ENCODE assay signal across 9 cellular contexts in genomic region chrX:17860179-17860780, GRCh38. TPM values are rescaled to one million over a fixed set of nuclear protein-coding genes. Genes with fewer than 3 reads are reported as not detected.
DNase-seq lines count a peak whose midpoint lies in the region; ATAC-seq, FAIRE-seq and TF ChIP-seq lines count a peak whose summit lies in the region.
"Had no signal": no experiment of that assay in that cellular context is flagged by ENCODE, and none has a peak within 500 bp of the region (broad histone marks: within the 10 kb centered on the region; RNA-seq: fewer than 3 reads in every experiment).

No MANE protein-coding gene starts in this region.

- no peak overlapping the region for H2AK5ac ChIP-seq in IMR-90 (ENCODE audit: low read depth, low read length)

- TF ChIP-seq RAD21 in IMR-90 (IDR thresholded peaks at IDR 0.05; ENCODE audit: low read length), result no peak

- in situ Hi-C loops in IMR-90 (cut with MboI; ENCODE audit: low sequenced_read_pairs), result no loop called here

- no peak overlapping the region for H2BK120ac ChIP-seq in IMR-90 (ENCODE audit: low read depth, low read length)

- H3K36me3 ChIP-seq in ACC112 (ENCODE audit: insufficient read depth, low read length), result no peaks in the 10 kb centered on the region
- no peaks in the 10 kb centered on the region for H3K36me3 ChIP-seq in IMR-90 (ENCODE audit: control insufficient read depth, insufficient read depth, low read length)
- no peaks in the 10 kb centered on the region for H3K36me3 ChIP-seq in ectodermal cell (ENCODE audit: control insufficient read depth, insufficient read depth, low read length)

- H3K27ac Mint-ChIP-seq in naive B cell, result no peak overlapping the region

- POLR2A ChIA-PET in IMR-90 (lab: Charles Lee; ENCODE audit: unreplicated experiment), result no interaction called here

- no peaks in the 10 kb centered on the region for H3K9me1 ChIP-seq in IMR-90 (ENCODE audit: insufficient read depth, low read length)

- no peak for TF ChIP-seq POLR2A in IMR-90 (IDR thresholded peaks at IDR 0.05; ENCODE audit: low read depth, low read length)

- peaks cover 20% of the 10 kb centered on the region for H3K79me2 ChIP-seq in ACC112 (ENCODE audit: control insufficient read depth, insufficient read depth, low read length, unreplicated experiment)

- H2AFZ ChIP-seq in ACC112 (ENCODE audit: low read length, unreplicated experiment) (peak overlapping the region; percentile 84), IMR-90 (replicated peaks; ENCODE audit: low read length, poor library complexity) (peak overlapping the region; percentile 26)

- H2BK20ac ChIP-seq in IMR-90 (ENCODE audit: low read depth, low read length), result no peak overlapping the region

- peaks cover 6% of the 10 kb centered on the region for H3K4me1 ChIP-seq in ACC112 (ENCODE audit: control insufficient read depth, insufficient read depth, low read length, unreplicated experiment)
- H3K4me1 ChIP-seq in IMR-90 (ENCODE audit: control insufficient read depth, insufficient read depth, low read length), result no peaks in the 10 kb centered on the region
- H3K4me1 ChIP-seq in ectodermal cell (ENCODE audit: control insufficient read depth, insufficient read depth, low read length), result peaks cover 8% of the 10 kb centered on the region

- BruUV-seq in IMR-90 (replicated peaks; lab: Mats Ljungman, UMichigan), result no TSS peak

- H3K14ac ChIP-seq in IMR-90 (replicated peaks; ENCODE audit: low read depth, low read length), result no peak overlapping the region

- 48% methylated on average over 25 of the region's 53 CpGs; no CpG with 5 or more reads in 1 of the 2 experiments for WGBS in IMR-90 (ENCODE audit: extremely low coverage in 2 of 2, insufficient read length in 1 of 2), 2 experiments
- 0% methylated on average over 53 of the region's 53 CpGs for WGBS in ectodermal cell, 2 experiments

- H3K79me1 ChIP-seq in IMR-90 (ENCODE audit: low read depth in 1 of 2, low read length in 2 of 2), result no peaks in the 10 kb centered on the region

- H3K27me3 ChIP-seq in ACC112 (ENCODE audit: insufficient read depth, low read length), result peaks cover 50% of the 10 kb centered on the region
- H3K27me3 ChIP-seq in IMR-90 (ENCODE audit: control insufficient read depth, insufficient read depth, low read length), result peaks cover 39% of the 10 kb centered on the region
- peaks cover 69% of the 10 kb centered on the region for H3K27me3 ChIP-seq in ectodermal cell (ENCODE audit: control insufficient read depth, insufficient read depth, low read length, poor library complexity, severe bottlenecking)

- no peak for TF ChIP-seq CTCF in IMR-90 (conservative IDR thresholded peaks at IDR 0.05; ENCODE audit: low read depth, low read length)

- ATAC-seq in IMR-90 (ENCODE audit: low read depth) (peak; percentile 48), naive B cell (ENCODE audit: low read depth in 2 of 2) (no peak), HG03354 (IDR thresholded peaks at IDR 0.05; ENCODE audit: poor library complexity, severe bottlenecking, unreplicated experiment) (no peak), GM18517 (IDR thresholded peaks at IDR 0.05; ENCODE audit: unreplicated experiment) (no peak), HG02642 (IDR thresholded peaks at IDR 0.05; ENCODE audit: poor library complexity, unreplicated experiment) (no peak)
- ATAC-seq: GM12878 had no signal

- no peaks in the 10 kb centered on the region for H3K9me3 ChIP-seq in IMR-90 (ENCODE audit: control insufficient read depth, insufficient read depth, low read length)
- no peaks in the 10 kb centered on the region for H3K9me3 ChIP-seq in ectodermal cell (ENCODE audit: control insufficient read depth, low read length)

- H3K4me3 ChIP-seq in ACC112 (ENCODE audit: low read depth, low read length), result peak overlapping the region; percentile 95
- H3K4me3 ChIP-seq in IMR-90 (ENCODE audit: insufficient read depth, low read depth, low read length), result peak overlapping the region; percentile 3; the same call in 1 of the 2 replicates
- H3K4me3 ChIP-seq in ectodermal cell (ENCODE audit: insufficient read depth, low read depth, low read length), result peak overlapping the region; percentile 41
- H3K4me3 ChIP-seq: GM12878 had no signal

- H2BK15ac ChIP-seq in IMR-90 (ENCODE audit: low read depth, low read length), result no peak overlapping the region

- no peaks in the 10 kb centered on the region for H4K20me1 ChIP-seq in IMR-90 (ENCODE audit: insufficient read depth, low read length)

- intact Hi-C loops in IMR-90 (cut with micrococcal nuclease), result no loop called here

- peaks cover 35 to 74% (median 61%) of the 10 kb centered on the region in 3 donors for H3K27me3 Mint-ChIP-seq in naive B cell

- no peak overlapping the region for H3K56ac ChIP-seq in IMR-90 (ENCODE audit: extremely low read depth, insufficient read depth, low read length)

- H3K4me3 Mint-ChIP-seq in naive B cell, result peak overlapping the region in 6 of 8 donors; percentile 43 to 80 (median 52)

- no peak overlapping the region for H3K23ac ChIP-seq in IMR-90 (ENCODE audit: low read depth, low read length)

- H3K4ac ChIP-seq in IMR-90 (ENCODE audit: low read depth, low read length), result no peak overlapping the region

- no peak for FAIRE-seq in HTR-8/SVneo (lab: Jason Lieb, UNC)
- FAIRE-seq: GM12878 had no signal

- H4K91ac ChIP-seq in IMR-90 (ENCODE audit: insufficient read depth, low read depth, low read length), result no peak overlapping the region

- H3K9ac ChIP-seq in IMR-90 (ENCODE audit: low read depth, low read length), result no peak overlapping the region

- no peak overlapping the region for H3K27ac ChIP-seq in ACC112 (ENCODE audit: low read depth, low read length)
- no peak overlapping the region for H3K27ac ChIP-seq in IMR-90 (ENCODE audit: insufficient read depth, low read length)
- no peak overlapping the region for H3K27ac ChIP-seq in ectodermal cell (ENCODE audit: insufficient read depth, low read depth, low read length, poor library complexity, severe bottlenecking)

- peaks cover 0 to 8% of the 10 kb centered on the region in 2 donors for H3K36me3 Mint-ChIP-seq in naive B cell

- no peak overlapping the region for H3K18ac ChIP-seq in IMR-90 (ENCODE audit: low read depth, low read length)

- DNase-seq in IMR-90 (no peak), naive B cell (no peak), HTR-8/SVneo (ENCODE audit: insufficient read length, low spot score) (no peak)

- H2BK5ac ChIP-seq in IMR-90 (ENCODE audit: low read depth, low read length, poor library complexity, severe bottlenecking), result no peak overlapping the region

- H3K9me3 Mint-ChIP-seq in naive B cell, result peaks cover 0 to 10% (median 3%) of the 10 kb centered on the region in 7 donors

- CTCF ChIA-PET in IMR-90 (lab: Yijun Ruan, JAX), result no interaction called here

- dilution Hi-C loops in IMR-90 (cut with HindIII; ENCODE audit: low sequenced_read_pairs, unreplicated experiment), result no loop called here

- H3K4me2 ChIP-seq in IMR-90 (ENCODE audit: low read depth, low read length), result peak overlapping the region; percentile 13; the same call in 1 of the 2 replicates

- peaks cover 0 to 7% (median 4%) of the 10 kb centered on the region in 3 donors for H3K4me1 Mint-ChIP-seq in naive B cell

- no peak overlapping the region for H4K5ac ChIP-seq in IMR-90 (ENCODE audit: low read depth, low read length)

- H2AK9ac ChIP-seq in IMR-90 (replicated peaks; ENCODE audit: low read depth, low read length, poor library complexity), result no peak overlapping the region

- H4K8ac ChIP-seq in IMR-90 (ENCODE audit: low read depth in 2 of 2, low read length in 2 of 2), result no peak overlapping the region

TF ChIP-seq in IMR-90, 13 proteins besides CTCF, POLR2A, EP300 and RAD21:
- TF ChIP-seq SMC3 (IDR thresholded peaks at IDR 0.05; ENCODE audit: low read depth, low read length), result no peak
TF ChIP-seq in IMR-90: peak in this region for 0.

RNA-seq across cellular contexts. Expression of gene RAI2, which starts 0.8 kb away (rescaled TPM):
- not detected in 2 replicates for total RNA-seq in IMR-90 (2012; rRNA removed)
- 0.04 and 0.07 TPM in 2 replicates for polyA plus RNA-seq in IMR-90 (2012; rRNA removed)
- 0.02 TPM in 1 of 2 replicates, not detected in the other for polyA plus RNA-seq in IMR-90 (2012; cell fraction: cytosol; rRNA removed)
- polyA plus RNA-seq in IMR-90 (2012; cell fraction: nucleus; rRNA removed; ENCODE audit: low replicate concordance), result 0.02 and 0.05 TPM in 2 replicates
- 2.4 TPM for polyA plus RNA-seq in ectodermal cell (2013, experiment 1 of 4)
- polyA plus RNA-seq in ectodermal cell (2013, experiment 2 of 4), result 2.7 TPM
- 1.9 TPM for polyA plus RNA-seq in ectodermal cell (2013, experiment 3 of 4)
- 2.2 TPM for polyA plus RNA-seq in ectodermal cell (2013, experiment 4 of 4)
- polyA plus RNA-seq in naive B cell (ENCODE audit: low read depth in 6 of 6), result not detected
- total RNA-seq: GM12878 had no signal
- polyA plus RNA-seq: GM12878 had no signal

Comparison
In these comparisons a context has a peak if more than half of its experiments do, and no peak if none do; other contexts are left out.
1. H3K4me3 ChIP-seq: peak in every context shown above with its lines; median percentile 95 in ACC112; 41 in ectodermal cell; 3 in IMR-90.